Comparison of ENCODE assay signal across 12 cellular contexts in genomic region chr20:2114990-2115681, GRCh38. TPM values are rescaled to one million over a fixed set of nuclear protein-coding genes. Genes with fewer than 3 reads are reported as not detected.
DNase-seq lines count a peak whose midpoint lies in the region; ATAC-seq and TF ChIP-seq lines count a peak whose summit lies in the region.
"Had no signal": no experiment of that assay in that cellular context is flagged by ENCODE, and none has a peak within 500 bp of the region (broad histone marks: within the 10 kb centered on the region; RNA-seq: fewer than 3 reads in every experiment).

No MANE protein-coding gene starts in this region.

- ATAC-seq in T-helper 17 cell = no peak
- peak; percentile 18 for ATAC-seq in left colon

- TF ChIP-seq CTCF in spleen (IDR thresholded peaks at IDR 0.05 in 8 of 11, conservative IDR thresholded peaks at IDR 0.05 in 3 of 11) (no peak), thyroid gland (IDR thresholded peaks at IDR 0.05) (no peak)

- H3K27ac ChIP-seq in spleen = peak overlapping the region in 5 of 8 donors; percentile 33 to 58 (median 55)
- no peak overlapping the region for H3K27ac ChIP-seq in thyroid gland
- H3K27ac ChIP-seq: suprapubic skin had no signal

- peak overlapping the region; percentile 61 for H3K4me3 Mint-ChIP-seq in T-helper 17 cell

- H3K27me3 ChIP-seq in spleen (replicated peaks in 1 of 7) (no peaks in the 10 kb centered on the region), thyroid gland (no peaks in the 10 kb centered on the region)
- H3K27me3 ChIP-seq: suprapubic skin had no signal

- peaks cover 55% of the 10 kb centered on the region for H3K4me1 Mint-ChIP-seq in T-helper 17 cell

- TF ChIP-seq POLR2A in spleen (IDR thresholded peaks at IDR 0.05) (no peak), thyroid gland (IDR thresholded peaks at IDR 0.05) (no peak)

- H3K36me3 ChIP-seq in spleen = peaks cover 0 to 57% (median 19%) of the 10 kb centered on the region in 6 donors
- H3K36me3 ChIP-seq in thyroid gland = peaks cover 11 to 14% of the 10 kb centered on the region in 2 donors

- DNase-seq in T-helper 17 cell (no peak), epidermal melanocyte (ENCODE audit: insufficient read length, low spot score) (peak; percentile 26), left colon (peak in 1 of 2 donors; percentile 38), spleen (no peak), NAMALWA (ENCODE audit: low spot score) (no peak), thyroid gland (no peak), NCI-H2029 (lab: John Stamatoyannopoulos, UW) (no peak)
- DNase-seq in activated CD4-positive, CD25-positive, alpha-beta regulatory T cell treated with anti-CD3 and anti-CD28 coated beads, Interleukin-2, amount 50 U/mL, for 72 hours = no peak
- DNase-seq: activated CD4-positive, alpha-beta T cell treated with anti-CD3 and anti-CD28 coated beads for 48 hours; activated effector memory CD4-positive, alpha-beta T cell treated with anti-CD3 and anti-CD28 coated beads, Interleukin-2, amount 50 U/mL, for 16 hours; mammary epithelial cell had no signal

- H3K9me3 ChIP-seq in T-helper 17 cell (ENCODE audit: control insufficient read depth, low read length, poor library complexity, severe bottlenecking) = no peaks in the 10 kb centered on the region
- H3K9me3 ChIP-seq in spleen = no peaks in the 10 kb centered on the region
- H3K9me3 ChIP-seq in thyroid gland = no peaks in the 10 kb centered on the region
- H3K9me3 ChIP-seq: suprapubic skin had no signal

- intact Hi-C loops in left colon (cut with DNase I, micrococcal nuclease) (no loop called here), spleen (cut with DNase I; ENCODE audit: low total_unique reads) (no loop called here), thyroid gland (cut with DNase I) (no loop called here)

- peaks cover 9% of the 10 kb centered on the region for H3K36me3 Mint-ChIP-seq in T-helper 17 cell (ENCODE audit: low read depth)

- H3K27me3 Mint-ChIP-seq in T-helper 17 cell = no peaks in the 10 kb centered on the region

- H3K4me1 ChIP-seq in spleen = peaks cover 12 to 100% (median 64%) of the 10 kb centered on the region in 6 donors
- H3K4me1 ChIP-seq in thyroid gland = peaks cover 19 to 39% of the 10 kb centered on the region in 2 donors

- peak overlapping the region; percentile 72 for H3K27ac Mint-ChIP-seq in T-helper 17 cell

- H3K4me3 ChIP-seq in spleen (no peak overlapping the region), thyroid gland (replicated peaks in 1 of 3) (no peak overlapping the region)
- H3K4me3 ChIP-seq: suprapubic skin had no signal

- WGBS in spleen, 5 donors = 59 to 77% (median 61%) methylated on average over 2 of the region's 2 CpGs
- 69 to 74% methylated on average over 2 of the region's 2 CpGs for WGBS in thyroid gland, 2 donors

RNA-seq across cellular contexts. Expression of gene STK35, which starts 13.5 kb away (rescaled TPM):
- 10 to 100 TPM; 16.4 to 17.8 TPM for total RNA-seq in T-helper 17 cell
- total RNA-seq in left colon = 10 to 100 TPM; 21.9 to 23.8 TPM
- total RNA-seq in spleen = 10 to 100 TPM; 12.1 to 25.4 (median 16.7) TPM
- polyA plus RNA-seq in spleen = 1 to 10 TPM; 1.8 to 4.7 (median 2.2) TPM
- 10 to 100 TPM; 15.6 to 20.3 (median 17.9) TPM for total RNA-seq in thyroid gland

Comparison
In these comparisons a context has a peak if more than half of its experiments do, and no peak if none do; other contexts are left out.
1. H3K27ac ChIP-seq: peak in spleen (5 of 8); none in thyroid gland (0 of 3).